In genomic region chr7:111210043-111210442, GRCh38 we compare ENCODE assay signal across 9 cellular contexts.
"Had no signal": no experiment of that assay in that cellular context is flagged by ENCODE, and none has a peak within 500 bp of the region (broad histone marks: within the 10 kb centered on the region; RNA-seq: fewer than 3 reads in every experiment).

No MANE protein-coding gene starts in this region.

- H3K4me3 Mint-ChIP-seq: HFFc6 had no signal

- ATAC-seq: HCT116 had no signal

- H3K4me1 ChIP-seq: HAP-1 had no signal

- FAIRE-seq: HTR-8/SVneo had no signal

- H3K4me2 ChIP-seq: KMS-11 had no signal

- H3K27ac Mint-ChIP-seq: HFFc6 had no signal

- H3K4me3 ChIP-seq: HAP-1 had no signal

- H3K27ac ChIP-seq: KMS-11 had no signal

- H3K9ac ChIP-seq: KMS-11 had no signal

- H3K36me3 ChIP-seq: HAP-1 had no signal

- H3K9me3 ChIP-seq: HAP-1 had no signal

- DNase-seq: GOT3, H7, HFFc6, Karpas-422, KBM-7 had no signal

- H3K9me3 Mint-ChIP-seq: HFFc6 had no signal
